In the genomic region with DNA sequence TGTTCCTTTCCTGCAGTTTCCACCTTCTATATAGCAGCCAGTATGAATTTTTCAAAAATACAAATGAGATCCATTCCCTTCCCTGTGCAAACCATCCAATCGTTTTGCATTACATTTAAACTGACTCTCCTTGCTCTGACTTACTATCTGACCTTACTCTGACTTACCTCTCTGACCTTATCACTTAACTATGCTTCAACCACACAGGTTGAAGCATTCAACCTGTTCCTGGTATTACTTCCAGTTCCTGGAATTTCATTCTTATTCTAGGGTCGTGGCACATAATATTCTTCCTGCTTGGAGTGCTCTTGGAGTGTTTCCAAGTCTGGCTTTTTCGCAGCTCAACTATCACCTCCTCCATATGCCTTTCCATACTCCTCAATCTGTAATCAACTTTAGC, we compare ENCODE assay signal across 31 cellular contexts.
"Had no signal": no experiment of that assay in that cellular context is flagged by ENCODE, and none has a peak within 500 bp of the region (broad histone marks: within the 10 kb centered on the region; RNA-seq: fewer than 3 reads in every experiment).

No MANE protein-coding gene starts in this region.

- H3K27me3 ChIP-seq: cardiac muscle cell, SJSA1 had no signal

- H3K4me3 ChIP-seq: cardiac muscle cell, SJSA1 had no signal

- H3K4me2 ChIP-seq: KMS-11, SK-N-SH had no signal

- H3K27ac ChIP-seq: cardiac muscle cell, KMS-11, SJSA1 had no signal

- H3K27ac Mint-ChIP-seq: activated CD4-positive, alpha-beta T cell treated with anti-CD3 and anti-CD28 coated beads, Interleukin-2, amount 10 ng/mL, durations not matched to agents 24 days and 14 days; activated CD8-positive, alpha-beta T cell treated with anti-CD3 and anti-CD28 coated beads for 36 hours; activated naive CD8-positive, alpha-beta T cell treated with anti-CD3 and anti-CD28 coated beads for 36 hours; activated T-cell treated with anti-CD3 and anti-CD28 coated beads, Interleukin-2, amount 50 U/mL, for 72 hours; activated T-helper 17 cell treated with anti-CD3 and anti-CD28 coated beads, Interleukin-2, amount 50 U/mL, for 72 hours; T-helper 1 cell treated with Interleukin-12 subunit alpha and Interleukin-12 subunit beta and Interleukin-4 antibody, amounts not matched to agents 30 μg/mL and 1 μg/mL, for 36 hours; T-helper 2 cell treated with Interferon-gamma antibody and Interleukin-4, amounts not matched to agents 5 μg/mL and 100 μg/mL, for 36 hours had no signal

- H3K4me1 Mint-ChIP-seq: activated CD4-positive, alpha-beta T cell treated with anti-CD3 and anti-CD28 coated beads, Interleukin-2, amount 10 ng/mL, durations not matched to agents 24 days and 14 days; activated naive CD8-positive, alpha-beta T cell treated with anti-CD3 and anti-CD28 coated beads for 36 hours; activated T-helper 17 cell treated with anti-CD3 and anti-CD28 coated beads, Interleukin-2, amount 50 U/mL, for 72 hours; central memory CD8-positive, alpha-beta T cell had no signal

- H3K27me3 Mint-ChIP-seq: activated CD4-positive, alpha-beta T cell treated with anti-CD3 and anti-CD28 coated beads, Interleukin-2, amount 10 ng/mL, durations not matched to agents 24 days and 14 days; activated CD8-positive, alpha-beta T cell treated with anti-CD3 and anti-CD28 coated beads for 36 hours; activated naive CD8-positive, alpha-beta T cell treated with anti-CD3 and anti-CD28 coated beads for 36 hours; activated T-helper 17 cell treated with anti-CD3 and anti-CD28 coated beads, Interleukin-2, amount 50 U/mL, for 72 hours; central memory CD8-positive, alpha-beta T cell had no signal

- H3K4me1 ChIP-seq: SJSA1 had no signal

- H3K4me3 Mint-ChIP-seq: activated CD4-positive, alpha-beta T cell treated with anti-CD3 and anti-CD28 coated beads, Interleukin-2, amount 10 ng/mL, durations not matched to agents 24 days and 14 days; activated CD8-positive, alpha-beta T cell treated with anti-CD3 and anti-CD28 coated beads for 36 hours; activated naive CD8-positive, alpha-beta T cell treated with anti-CD3 and anti-CD28 coated beads for 36 hours; activated T-cell treated with anti-CD3 and anti-CD28 coated beads, Interleukin-2, amount 50 U/mL, for 72 hours; activated T-helper 17 cell treated with anti-CD3 and anti-CD28 coated beads, Interleukin-2, amount 50 U/mL, for 72 hours; central memory CD8-positive, alpha-beta T cell; T-helper 1 cell treated with Interleukin-12 subunit alpha and Interleukin-12 subunit beta and Interleukin-4 antibody, amounts not matched to agents 30 μg/mL and 1 μg/mL, for 36 hours; T-helper 2 cell treated with Interferon-gamma antibody and Interleukin-4, amounts not matched to agents 5 μg/mL and 100 μg/mL, for 36 hours had no signal

- DNase-seq: activated CD4-positive, alpha-beta T cell treated with anti-CD3 and anti-CD28 coated beads, Interleukin-2, amount 10 ng/mL, durations not matched to agents 24 days and 14 days; activated CD4-positive, alpha-beta T cell treated with anti-CD3 and anti-CD28 coated beads, Interleukin-2, amount 50 U/mL, for 4 hours; activated CD8-positive, alpha-beta T cell treated with anti-CD3 and anti-CD28 coated beads for 36 hours; activated effector memory CD4-positive, alpha-beta T cell treated with anti-CD3 and anti-CD28 coated beads, Interleukin-2, amount 50 U/mL, for 16 hours; activated naive CD4-positive, alpha-beta T cell; activated naive CD4-positive, alpha-beta T cell treated with anti-CD3 and anti-CD28 coated beads, Interleukin-2, amount 50 U/mL, for 16 hours; activated naive CD8-positive, alpha-beta T cell treated with anti-CD3 and anti-CD28 coated beads for 36 hours; activated T-cell treated with anti-CD3 and anti-CD28 coated beads, Interleukin-2, amount 50 U/mL, for 1 hour; activated T-cell treated with anti-CD3 and anti-CD28 coated beads, Interleukin-2, amount 50 U/mL, for 72 hours; amniotic stem cell; aorta; MM.1S; MV-4-11; NCI-H1092; NCI-H146; NCI-H187; NCI-H2029 treated with DMSO at 0.1 percent for 48 hours; NCI-H2227 treated with DMSO at 0.1 percent for 48 hours; NCI-H446; NCI-H524 treated with DMSO at 0.1 percent for 48 hours; SHP77 treated with DMSO at 0.1 percent for 48 hours; SK-N-SH had no signal

- H3K9me3 Mint-ChIP-seq: activated CD4-positive, alpha-beta T cell treated with anti-CD3 and anti-CD28 coated beads, Interleukin-2, amount 10 ng/mL, durations not matched to agents 24 days and 14 days; activated naive CD8-positive, alpha-beta T cell treated with anti-CD3 and anti-CD28 coated beads for 36 hours; T-helper 1 cell treated with Interleukin-12 subunit alpha and Interleukin-12 subunit beta and Interleukin-4 antibody, amounts not matched to agents 30 μg/mL and 1 μg/mL, for 36 hours had no signal

- FAIRE-seq: TTC549 had no signal

- ATAC-seq: activated CD8-positive, alpha-beta T cell treated with anti-CD3 and anti-CD28 coated beads for 36 hours; activated T-cell treated with anti-CD3 and anti-CD28 coated beads, Interleukin-2, amount 50 U/mL, for 72 hours; activated T-helper 17 cell treated with anti-CD3 and anti-CD28 coated beads, Interleukin-2, amount 50 U/mL, for 72 hours; Panc1 had no signal

- H3K36me3 Mint-ChIP-seq: activated naive CD8-positive, alpha-beta T cell treated with anti-CD3 and anti-CD28 coated beads for 36 hours had no signal

- H3K36me3 ChIP-seq: cardiac muscle cell, SJSA1 had no signal

- H3K9ac ChIP-seq: KMS-11, SK-N-SH had no signal

- H3K9me3 ChIP-seq: SJSA1, SK-N-SH had no signal
